8 cellular contexts compared by ENCODE assay signal in genomic region chr14:95318399-95318834, GRCh38. TPM values are rescaled to one million over a fixed set of nuclear protein-coding genes. Genes with fewer than 3 reads are reported as not detected.
DNase-seq lines count a peak whose midpoint lies in the region; ATAC-seq and TF ChIP-seq lines count a peak whose summit lies in the region.

No MANE protein-coding gene starts in this region.

- intact Hi-C loops in left ventricle myocardium inferior (cut with micrococcal nuclease) (no loop called here), cardiac septum (cut with DNase I) (no loop called here), mammary epithelial cell (cut with micrococcal nuclease) (loop anchor here (5.0 kb wide), 2 partner anchors 44 to 94 kb away; no protein-coding TSS in a partner anchor), vagina (cut with DNase I) (loop anchor here (10.0 kb wide), 1 partner anchor 216 kb away; the partner anchor contains the start of gene GLRX5)
- intact Hi-C loops in naive thymus-derived CD4-positive, alpha-beta T cell (cut with micrococcal nuclease): loop anchor here in 1 of 2 donors (2.0 kb wide), 1 partner anchor 162 kb away; the partner anchor contains the start of gene DICER1

- TF ChIP-seq CTCF in left ventricle myocardium inferior (IDR thresholded peaks at IDR 0.05; ENCODE audit: borderline replicate concordance): no peak
- no peak for TF ChIP-seq CTCF in mammary epithelial cell (conservative IDR thresholded peaks at IDR 0.05 in 1 of 2, IDR thresholded peaks at IDR 0.05 in 1 of 2; ENCODE audit: extremely low read depth in 1 of 2, insufficient read depth in 1 of 2, low read depth in 1 of 2, low read length in 2 of 2)
- no peak for TF ChIP-seq CTCF in vagina (IDR thresholded peaks at IDR 0.05)

- H3K4me3 ChIP-seq in left ventricle myocardium inferior (peak overlapping the region; percentile 96), mammary epithelial cell (replicated peaks in 1 of 3; ENCODE audit: insufficient read depth in 1 of 3, low read depth in 2 of 3, low read length in 3 of 3) (peak overlapping the region; percentile 78 to 85 (median 82)), vagina (peak overlapping the region; percentile 88 to 89)
- no peak overlapping the region for H3K4me3 ChIP-seq in naive thymus-derived CD4-positive, alpha-beta T cell (ENCODE audit: low read length)

- in situ Hi-C loops in mammary epithelial cell (cut with MboI; ENCODE audit: low sequenced_read_pairs in 2 of 2): no loop called here

- dilution Hi-C loops in mammary epithelial cell (cut with HindIII; ENCODE audit: low sequenced_read_pairs): no loop called here

- no peaks in the 10 kb centered on the region for H3K9me3 Mint-ChIP-seq in naive thymus-derived CD4-positive, alpha-beta T cell

- peaks cover 52% of the 10 kb centered on the region for H3K79me2 ChIP-seq in mammary epithelial cell (ENCODE audit: insufficient read depth, low read length)

- H3K4me1 Mint-ChIP-seq in naive thymus-derived CD4-positive, alpha-beta T cell: peaks cover 8 to 15% (median 12%) of the 10 kb centered on the region in 7 donors

- ATAC-seq in naive thymus-derived CD4-positive, alpha-beta T cell: no peak
- ATAC-seq in GM21825 (IDR thresholded peaks at IDR 0.05; ENCODE audit: unreplicated experiment): no peak

- POLR2A ChIA-PET in naive thymus-derived CD4-positive, alpha-beta T cell (lab: Charles Lee): no interaction called here

- H3K4me1 ChIP-seq in left ventricle myocardium inferior (peaks cover 56% of the 10 kb centered on the region), mammary epithelial cell (ENCODE audit: insufficient read depth, low read length) (peaks cover 66% of the 10 kb centered on the region), vagina (peaks cover 48% of the 10 kb centered on the region)
- no peaks in the 10 kb centered on the region for H3K4me1 ChIP-seq in naive thymus-derived CD4-positive, alpha-beta T cell (ENCODE audit: control insufficient read depth in 2 of 2, insufficient read depth in 2 of 2, low read length in 2 of 2)

- H3K27ac Mint-ChIP-seq in naive thymus-derived CD4-positive, alpha-beta T cell: peak overlapping the region in 3 of 9 donors; percentile 2 to 10 (median 7)

- WGBS in mammary epithelial cell (ENCODE audit: low coverage, missing lambda C conversion rate): 83% methylated on average over 5 of the region's 7 CpGs

- H3K36me3 ChIP-seq in left ventricle myocardium inferior (no peaks in the 10 kb centered on the region), mammary epithelial cell (ENCODE audit: insufficient read depth, low read length) (no peaks in the 10 kb centered on the region), vagina (no peaks in the 10 kb centered on the region)
- no peaks in the 10 kb centered on the region for H3K36me3 ChIP-seq in naive thymus-derived CD4-positive, alpha-beta T cell (ENCODE audit: control insufficient read depth in 2 of 3, insufficient read depth in 3 of 3, low read length in 3 of 3)

- no peaks in the 10 kb centered on the region for H3K36me3 Mint-ChIP-seq in naive thymus-derived CD4-positive, alpha-beta T cell

- BruUV-seq in mammary epithelial cell (replicated peaks; lab: Mats Ljungman, UMichigan): no TSS peak

- no peak overlapping the region for H2AFZ ChIP-seq in mammary epithelial cell (ENCODE audit: low read depth, low read length)

- H3K27ac ChIP-seq in left ventricle myocardium inferior (replicated peaks): peak overlapping the region; percentile 86
- H3K27ac ChIP-seq in mammary epithelial cell (ENCODE audit: insufficient read depth, low read depth, low read length): peak overlapping the region; percentile 14
- H3K27ac ChIP-seq in naive thymus-derived CD4-positive, alpha-beta T cell (ENCODE audit: low read depth, low read length): no peak overlapping the region
- peak overlapping the region; percentile 93 for H3K27ac ChIP-seq in vagina

- H4K20me1 ChIP-seq in mammary epithelial cell (ENCODE audit: insufficient read depth, low read length): no peaks in the 10 kb centered on the region

- peaks cover 4% of the 10 kb centered on the region for H3K27me3 ChIP-seq in left ventricle myocardium inferior (ENCODE audit: low read depth)
- H3K27me3 ChIP-seq in mammary epithelial cell (ENCODE audit: insufficient read depth, low read length): no peaks in the 10 kb centered on the region
- peaks cover 0 to 7% of the 10 kb centered on the region in 2 donors for H3K27me3 ChIP-seq in naive thymus-derived CD4-positive, alpha-beta T cell (ENCODE audit: control insufficient read depth in 2 of 2, insufficient read depth in 2 of 2, low read length in 2 of 2)
- no peaks in the 10 kb centered on the region for H3K27me3 ChIP-seq in vagina

- no peak for TF ChIP-seq POLR2A in vagina (IDR thresholded peaks at IDR 0.05)

- no peak for DNase-seq in left ventricle myocardium inferior
- no peak for DNase-seq in cardiac septum (ENCODE audit: low spot score)
- no peak for DNase-seq in mammary epithelial cell
- DNase-seq in naive thymus-derived CD4-positive, alpha-beta T cell: no peak
- DNase-seq in vagina (ENCODE audit: extremely low spot score in 2 of 2): no peak
- DNase-seq in NCI-H446 treated with DMSO at 0.1 percent for 48 hours (lab: John Stamatoyannopoulos, UW): no peak
- DNase-seq in mucosa of gallbladder (ENCODE audit: low spot score): no peak

- H3K4me2 ChIP-seq in mammary epithelial cell (ENCODE audit: insufficient read depth, low read depth, low read length): peak overlapping the region; percentile 90

- CTCF ChIA-PET in mammary epithelial cell (lab: Charles Lee; ENCODE audit: low non-redundant PET): no interaction called here
- CTCF ChIA-PET in naive thymus-derived CD4-positive, alpha-beta T cell (lab: Charles Lee): no interaction called here

- H3K9me3 ChIP-seq in left ventricle myocardium inferior (replicated peaks) (no peaks in the 10 kb centered on the region), mammary epithelial cell (replicated peaks; ENCODE audit: insufficient read depth, low read length) (no peaks in the 10 kb centered on the region), vagina (no peaks in the 10 kb centered on the region)
- no peaks in the 10 kb centered on the region for H3K9me3 ChIP-seq in naive thymus-derived CD4-positive, alpha-beta T cell (ENCODE audit: control insufficient read depth in 2 of 3, low read length in 3 of 3)

- peak overlapping the region in 9 of 10 donors; percentile 47 to 94 (median 84) for H3K4me3 Mint-ChIP-seq in naive thymus-derived CD4-positive, alpha-beta T cell

- peaks cover 5 to 46% (median 20%) of the 10 kb centered on the region in 5 donors for H3K27me3 Mint-ChIP-seq in naive thymus-derived CD4-positive, alpha-beta T cell

- no peak overlapping the region for H3K9ac ChIP-seq in mammary epithelial cell (ENCODE audit: insufficient read depth, low read length)

RNA-seq across cellular contexts. Expression of gene CLMN, which starts 1.3 kb away (rescaled TPM):
- total RNA-seq in left ventricle myocardium inferior (3.7 TPM), cardiac septum (6.0 TPM), mammary epithelial cell (10 to 100 TPM; 12.2 to 64.3 TPM), vagina (19.6 TPM), mucosa of gallbladder (63.5 TPM)
- 12.0 TPM for polyA plus RNA-seq in mammary epithelial cell
- 45.1 TPM for polyA minus RNA-seq in mammary epithelial cell
- total RNA-seq in naive thymus-derived CD4-positive, alpha-beta T cell: 1 to 10 TPM in 2 of 5 experiments, under 1 TPM in 3; 0.43 to 6.8 (median 0.70) TPM
- polyA plus RNA-seq in naive thymus-derived CD4-positive, alpha-beta T cell: 1 to 10 TPM in 1 of 2 donors, under 1 TPM in 1; 0.56 to 1.2 TPM

Comparison
In these comparisons a context has a peak if more than half of its experiments do, and no peak if none do; other contexts are left out.
1. intact Hi-C loops: an anchor here in mammary epithelial cell (5.0 kb wide) and vagina (10.0 kb wide); none called in left ventricle myocardium inferior and cardiac septum.